ENCODE assay signal across 27 cellular contexts in genomic region chr10:28954211-28954610, GRCh38.
"Had no signal": no experiment of that assay in that cellular context is flagged by ENCODE, and none has a peak within 500 bp of the region (broad histone marks: within the 10 kb centered on the region; RNA-seq: fewer than 3 reads in every experiment).

No MANE protein-coding gene starts in this region.

- DNase-seq: activated CD4-positive, alpha-beta T cell treated with anti-CD3 and anti-CD28 coated beads for 48 hours; activated CD4-positive, alpha-beta T cell treated with anti-CD3 and anti-CD28 coated beads, Interleukin-2, amount 50 U/mL, for 48 hours; activated CD8-positive, alpha-beta memory T cell treated with anti-CD3 and anti-CD28 coated beads, Interleukin-2, amount 50 U/mL, for 4 hours; activated effector memory CD4-positive, alpha-beta T cell treated with anti-CD3 and anti-CD28 coated beads, Interleukin-2, amount 50 U/mL, for 16 hours; activated naive CD4-positive, alpha-beta T cell treated with anti-CD3 and anti-CD28 coated beads, Interleukin-2, amount 50 U/mL, for 16 hours; activated naive CD8-positive, alpha-beta T cell treated with anti-CD3 and anti-CD28 coated beads, Interleukin-2, amount 50 U/mL, for 24 hours; activated T-cell treated with anti-CD3 and anti-CD28 coated beads, Interleukin-2, amount 50 U/mL, for 1 hour; cerebellar nuclear complex; foreskin keratinocyte; heart left ventricle; hypothalamus; immature natural killer cell; left ventricle myocardium inferior; spleen; stimulated activated CD4-positive, alpha-beta T cell treated with anti-CD3 and anti-CD28 coated beads, Interleukin-2, amount 100 ng/mL, for 48 hours; stimulated activated naive CD4-positive, alpha-beta T cell treated with Interleukin-2 at 50 U/mL for 16 hours; T-helper 17 cell; T1000; WERI-Rb-1 had no signal

- ATAC-seq: activated CD4-positive, CD25-positive, alpha-beta regulatory T cell treated with anti-CD3 and anti-CD28 coated beads, Interleukin-2, amount 50 U/mL, for 24 hours; activated naive CD8-positive, alpha-beta T cell treated with anti-CD3 and anti-CD28 coated beads, Interleukin-2, amount 50 U/mL, for 24 hours; foreskin keratinocyte; heart left ventricle; T-helper 17 cell had no signal

- H3K27ac ChIP-seq: cardiac muscle cell, foreskin keratinocyte, heart left ventricle, left ventricle myocardium inferior, right atrium auricular region, spleen, tibial nerve, WERI-Rb-1 had no signal

- H3K27me3 ChIP-seq: cardiac muscle cell, foreskin keratinocyte, right atrium auricular region, spleen, tibial nerve had no signal

- H3K4me1 Mint-ChIP-seq: activated naive CD8-positive, alpha-beta T cell treated with anti-CD3 and anti-CD28 coated beads, Interleukin-2, amount 50 U/mL, for 24 hours; brain; immature natural killer cell; nephron; T-helper 17 cell had no signal

- H3K9me3 ChIP-seq: right atrium auricular region had no signal

- H3K36me3 ChIP-seq: cardiac muscle cell, heart left ventricle, left ventricle myocardium inferior, right atrium auricular region, spleen, tibial nerve, WERI-Rb-1 had no signal

- H3K4me3 ChIP-seq: cardiac muscle cell, heart left ventricle, left ventricle myocardium inferior, lung, right atrium auricular region, spleen, tibial nerve had no signal

- H3K4me1 ChIP-seq: foreskin keratinocyte, heart left ventricle, left ventricle myocardium inferior, right atrium auricular region, spleen, tibial nerve had no signal

- H3K27ac Mint-ChIP-seq: activated naive CD8-positive, alpha-beta T cell treated with anti-CD3 and anti-CD28 coated beads, Interleukin-2, amount 50 U/mL, for 24 hours; activated T-helper 1 cell treated with anti-CD3 and anti-CD28 coated beads, Interleukin-12 subunit alpha, Interleukin-12 subunit beta, Interleukin-2, Interleukin-4 antibody, amounts not matched to agents 30 ng/mL and 10 ng/mL and 1 ng/mL, durations not matched to agents 14 hours and 24 hours and 36 hours; brain; immature natural killer cell; nephron; T-helper 17 cell had no signal

- H3K4me3 Mint-ChIP-seq: activated naive CD8-positive, alpha-beta T cell treated with anti-CD3 and anti-CD28 coated beads, Interleukin-2, amount 50 U/mL, for 24 hours; activated T-helper 1 cell treated with anti-CD3 and anti-CD28 coated beads, Interleukin-12 subunit alpha, Interleukin-12 subunit beta, Interleukin-2, Interleukin-4 antibody, amounts not matched to agents 30 ng/mL and 10 ng/mL and 1 ng/mL, durations not matched to agents 14 hours and 24 hours and 36 hours; brain; immature natural killer cell; nephron; T-helper 17 cell had no signal

- H3K36me3 Mint-ChIP-seq: brain had no signal
